Comparison of ENCODE assay signal across 13 cellular contexts in genomic region chr10:80589726-80590373, GRCh38. TPM values are rescaled to one million over a fixed set of nuclear protein-coding genes. Genes with fewer than 3 reads are reported as not detected.
DNase-seq lines count a peak whose midpoint lies in the region; ATAC-seq lines count a peak whose summit lies in the region.
"Had no signal": no experiment of that assay in that cellular context is flagged by ENCODE, and none has a peak within 500 bp of the region (broad histone marks: within the 10 kb centered on the region; RNA-seq: fewer than 3 reads in every experiment).

No MANE protein-coding gene starts in this region.

- no peaks in the 10 kb centered on the region for H3K4me1 Mint-ChIP-seq in CD8-positive, alpha-beta memory T cell
- H3K4me1 Mint-ChIP-seq: activated naive CD4-positive, alpha-beta T cell treated with anti-CD3 and anti-CD28 coated beads, Interleukin-2, amount 50 U/mL, for 24 hours had no signal

- H3K36me3 Mint-ChIP-seq in CD8-positive, alpha-beta memory T cell = no peaks in the 10 kb centered on the region
- H3K36me3 Mint-ChIP-seq: activated naive CD4-positive, alpha-beta T cell treated with anti-CD3 and anti-CD28 coated beads, Interleukin-2, amount 50 U/mL, for 24 hours had no signal

- H3K27ac Mint-ChIP-seq in CD8-positive, alpha-beta memory T cell = peak overlapping the region in 1 of 8 donors; percentile 3
- H3K27ac Mint-ChIP-seq: activated naive CD4-positive, alpha-beta T cell treated with anti-CD3 and anti-CD28 coated beads, Interleukin-2, amount 50 U/mL, for 24 hours had no signal

- POLR2A ChIA-PET in CD8-positive, alpha-beta memory T cell (lab: Charles Lee) = no interaction called here

- no peaks in the 10 kb centered on the region for H3K9me3 Mint-ChIP-seq in CD8-positive, alpha-beta memory T cell
- H3K9me3 Mint-ChIP-seq: activated naive CD4-positive, alpha-beta T cell treated with anti-CD3 and anti-CD28 coated beads, Interleukin-2, amount 50 U/mL, for 24 hours had no signal

- H3K4me3 Mint-ChIP-seq in CD8-positive, alpha-beta memory T cell = no peak overlapping the region
- H3K4me3 Mint-ChIP-seq: activated naive CD4-positive, alpha-beta T cell treated with anti-CD3 and anti-CD28 coated beads, Interleukin-2, amount 50 U/mL, for 24 hours had no signal

- ATAC-seq in GM18498 (IDR thresholded peaks at IDR 0.05; ENCODE audit: unreplicated experiment) (peak; percentile 92), GM19467 (IDR thresholded peaks at IDR 0.05; ENCODE audit: unreplicated experiment) (peak; percentile 92), HG02885 (IDR thresholded peaks at IDR 0.05; ENCODE audit: poor library complexity, unreplicated experiment) (peak; percentile 95), HG03571 (IDR thresholded peaks at IDR 0.05; ENCODE audit: unreplicated experiment) (peak; percentile 96)
- ATAC-seq: heart left ventricle had no signal

- H3K27ac ChIP-seq in CD8-positive, alpha-beta memory T cell (ENCODE audit: low read depth, low read length) = no peak overlapping the region
- H3K27ac ChIP-seq: heart left ventricle had no signal

- CTCF ChIA-PET in CD8-positive, alpha-beta memory T cell (lab: Charles Lee) = no interaction called here

- no peak for DNase-seq in GOT3 (lab: John Stamatoyannopoulos, UW)
- no peak for DNase-seq in D341Med (ENCODE audit: low spot score)
- no peak for DNase-seq in NCI-H146 (lab: John Stamatoyannopoulos, UW)
- DNase-seq in CD8-positive, alpha-beta memory T cell = no peak
- DNase-seq: activated CD4-positive, alpha-beta T cell treated with anti-CD3 and anti-CD28 coated beads for 4 hours; heart left ventricle; mesenchymal stem cell; NCI-H1930 had no signal

- H3K36me3 ChIP-seq in CD8-positive, alpha-beta memory T cell (ENCODE audit: insufficient read depth, low read length) = no peaks in the 10 kb centered on the region
- H3K36me3 ChIP-seq: heart left ventricle had no signal

- H3K27me3 ChIP-seq in CD8-positive, alpha-beta memory T cell (ENCODE audit: insufficient read depth, low read length, poor library complexity, severe bottlenecking) = no peaks in the 10 kb centered on the region
- H3K27me3 ChIP-seq: heart left ventricle had no signal

- no peaks in the 10 kb centered on the region for H3K9me3 ChIP-seq in CD8-positive, alpha-beta memory T cell (ENCODE audit: low read length)

- H3K27me3 Mint-ChIP-seq in CD8-positive, alpha-beta memory T cell = peaks cover 8 to 9% of the 10 kb centered on the region in 2 donors
- H3K27me3 Mint-ChIP-seq: activated naive CD4-positive, alpha-beta T cell treated with anti-CD3 and anti-CD28 coated beads, Interleukin-2, amount 50 U/mL, for 24 hours had no signal

- H3K4me1 ChIP-seq in CD8-positive, alpha-beta memory T cell (ENCODE audit: insufficient read depth, low read length) = no peaks in the 10 kb centered on the region
- H3K4me1 ChIP-seq: heart left ventricle had no signal

- H3K4me3 ChIP-seq in CD8-positive, alpha-beta memory T cell (ENCODE audit: low read length) = no peak overlapping the region
- H3K4me3 ChIP-seq: heart left ventricle had no signal

RNA-seq across cellular contexts. Expression of gene SH2D4B, which starts 52.1 kb away (rescaled TPM):
- under 1 TPM; 0.11 to 0.13 TPM for total RNA-seq in CD8-positive, alpha-beta memory T cell
- polyA plus RNA-seq in CD8-positive, alpha-beta memory T cell = not detected
- polyA plus RNA-seq: heart left ventricle had no signal
